Comparison of ENCODE assay signal across 9 cellular contexts in the genomic region with DNA sequence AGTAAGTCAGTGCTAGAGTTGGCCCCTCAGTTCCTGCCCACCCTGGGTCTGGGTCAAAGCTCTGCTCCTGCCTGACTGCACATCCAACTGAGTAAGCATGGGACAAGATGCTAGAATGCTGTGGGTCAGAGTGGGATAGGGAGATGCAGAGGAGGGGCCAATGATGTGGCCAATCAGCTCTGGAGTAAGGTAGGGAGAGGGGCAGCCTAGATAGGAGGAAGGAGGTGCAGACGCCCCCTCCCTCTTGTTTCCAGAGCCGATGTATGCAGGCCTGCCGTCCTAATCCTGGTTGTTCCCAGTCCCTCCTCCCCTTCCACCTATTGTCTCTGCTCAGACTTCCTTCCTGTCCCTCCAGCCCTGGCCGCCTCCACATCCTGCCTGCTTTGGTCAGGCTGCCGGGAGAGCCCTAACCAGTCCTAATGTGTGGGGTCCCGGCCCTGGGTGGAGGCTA. TPM values are rescaled to one million over a fixed set of nuclear protein-coding genes. Genes with fewer than 3 reads are reported as not detected.
A peak's percentile ranks its signal among the peaks of the same experiment; 100 is the strongest.
DNase-seq lines count a peak whose midpoint lies in the region; ATAC-seq, FAIRE-seq and TF ChIP-seq lines count a peak whose summit lies in the region.
"Had no signal": no experiment of that assay in that cellular context is flagged by ENCODE, and none has a peak within 500 bp of the region (broad histone marks: within the 10 kb centered on the region; RNA-seq: fewer than 3 reads in every experiment).

No MANE protein-coding gene starts in this region.

- H3K9ac ChIP-seq in keratinocyte (ENCODE audit: control insufficient read depth, extremely low read depth, insufficient read depth, low read length) (peak overlapping the region; percentile 66), MM.1S (ENCODE audit: low read length) (no peak overlapping the region)

- dilution Hi-C loops in keratinocyte (cut with MboI; ENCODE audit: extremely low pct_ligation_motif_present, low sequenced_read_pairs): no loop called here

- peak overlapping the region; percentile 72 for H3K4me2 ChIP-seq in keratinocyte (ENCODE audit: control insufficient read depth, extremely low read depth, insufficient read depth, low read depth, low read length)
- H3K4me2 ChIP-seq in MM.1S (ENCODE audit: low read depth, low read length): no peak overlapping the region

- ATAC-seq in upper lobe of left lung (ENCODE audit: low FRiP score in 2 of 2): peak; percentile 5 to 61

- H3K27ac ChIP-seq in brain microvascular endothelial cell (peak overlapping the region; percentile 87), keratinocyte (ENCODE audit: control insufficient read depth, insufficient read depth, low read length) (peak overlapping the region; percentile 51), upper lobe of left lung (peak overlapping the region; percentile 77 to 94 (median 89)), MM.1S (ENCODE audit: low read length) (no peak overlapping the region)

- DNase-seq in NCI-H2227 (lab: John Stamatoyannopoulos, UW; ENCODE audit: unreplicated experiment): peak; percentile 22
- DNase-seq in NCI-H2227 treated with DMSO at 0.1 percent for 48 hours (lab: John Stamatoyannopoulos, UW): no peak
- peak; percentile 34 for DNase-seq in brain microvascular endothelial cell
- no peak for DNase-seq in keratinocyte (ENCODE audit: low read depth, low spot score)
- peak in 1 of 2 donors; percentile 48 for DNase-seq in upper lobe of left lung
- DNase-seq in MM.1S: no peak
- no peak for DNase-seq in GM10266 (ENCODE audit: extremely low spot score)
- no peak for DNase-seq in NCI-H1105 treated with DMSO at 0.1 percent for 48 hours (lab: John Stamatoyannopoulos, UW)

- peak; percentile 60 for FAIRE-seq in keratinocyte (lab: Jason Lieb, UNC)
- FAIRE-seq: A204.1 had no signal

- H3K79me2 ChIP-seq in keratinocyte (ENCODE audit: control insufficient read depth, insufficient read depth, low read length): no peaks in the 10 kb centered on the region
- H3K79me2 ChIP-seq in MM.1S (ENCODE audit: low read length): no peaks in the 10 kb centered on the region

- peak in 1 of 4 donors; percentile 18 for TF ChIP-seq POLR2A in upper lobe of left lung (IDR thresholded peaks at IDR 0.05)

- peak overlapping the region; percentile 32 for H2AFZ ChIP-seq in keratinocyte (ENCODE audit: control insufficient read depth, low read length)
- no peak overlapping the region for H2AFZ ChIP-seq in MM.1S (ENCODE audit: low read length)

- no peaks in the 10 kb centered on the region for H3F3A ChIP-seq in MM.1S (ENCODE audit: insufficient read depth, low read length)

- no peaks in the 10 kb centered on the region for H4K20me1 ChIP-seq in keratinocyte (ENCODE audit: control insufficient read depth, extremely low read depth, insufficient read depth, low read length)
- H4K20me1 ChIP-seq in MM.1S (ENCODE audit: insufficient read depth, low read length): no peaks in the 10 kb centered on the region

- no peaks in the 10 kb centered on the region for H3K9me1 ChIP-seq in keratinocyte (ENCODE audit: control insufficient read depth, extremely low read depth, insufficient read depth, low read length)

- no peaks in the 10 kb centered on the region for H3K27me3 ChIP-seq in brain microvascular endothelial cell (replicated peaks)
- H3K27me3 ChIP-seq in keratinocyte (ENCODE audit: control insufficient read depth, extremely low read depth, insufficient read depth, low read length): no peaks in the 10 kb centered on the region
- H3K27me3 ChIP-seq in upper lobe of left lung: no peaks in the 10 kb centered on the region
- H3K27me3 ChIP-seq in MM.1S (replicated peaks; ENCODE audit: insufficient read depth, low read length): peaks cover 13% of the 10 kb centered on the region; the same call in 1 of the 2 replicates

- H3K9me2 ChIP-seq in MM.1S (replicated peaks; ENCODE audit: insufficient read depth, low read length): no peaks in the 10 kb centered on the region

- WGBS in upper lobe of left lung, 2 donors: 32 to 42% methylated on average over 4 to 6 of the region's 6 CpGs

- peak in 2 of 4 donors; percentile 38 to 56 for TF ChIP-seq EP300 in upper lobe of left lung (IDR thresholded peaks at IDR 0.05)

- H3K9me3 ChIP-seq in keratinocyte (ENCODE audit: control insufficient read depth, low read depth, low read length) (no peaks in the 10 kb centered on the region), upper lobe of left lung (no peaks in the 10 kb centered on the region), MM.1S (replicated peaks; ENCODE audit: insufficient read depth, low read length) (no peaks in the 10 kb centered on the region)

- in situ Hi-C loops in brain microvascular endothelial cell (cut with HindIII; ENCODE audit: low pct_ligation_motif_present, low sequenced_read_pairs): no loop called here

- peak overlapping the region; percentile 54 for H3K4me3 ChIP-seq in brain microvascular endothelial cell (ENCODE audit: low read depth, low read length)
- H3K4me3 ChIP-seq in keratinocyte (ENCODE audit: control insufficient read depth in 2 of 3, extremely low read depth in 1 of 3, insufficient read depth in 2 of 3, low read depth in 1 of 3, low read length in 3 of 3): peak overlapping the region in 1 of 3 experiments; percentile 33
- H3K4me3 ChIP-seq in upper lobe of left lung: peak overlapping the region; percentile 11 to 78 (median 59)
- H3K4me3 ChIP-seq in MM.1S (ENCODE audit: low read length): no peak overlapping the region

- H3K36me3 ChIP-seq in brain microvascular endothelial cell (replicated peaks) (peaks cover 3% of the 10 kb centered on the region), keratinocyte (ENCODE audit: control insufficient read depth in 2 of 2, extremely low read depth in 1 of 2, insufficient read depth in 2 of 2, low read length in 2 of 2) (no peaks in the 10 kb centered on the region), upper lobe of left lung (peaks cover 0 to 16% (median 0%) of the 10 kb centered on the region in 4 donors), MM.1S (replicated peaks; ENCODE audit: insufficient read depth, low read length) (no peaks in the 10 kb centered on the region)

- peaks cover 19% of the 10 kb centered on the region for H3K4me1 ChIP-seq in keratinocyte (ENCODE audit: control insufficient read depth, extremely low read depth, insufficient read depth, low read length)
- H3K4me1 ChIP-seq in upper lobe of left lung: peaks cover 22 to 49% (median 42%) of the 10 kb centered on the region in 4 donors
- no peaks in the 10 kb centered on the region for H3K4me1 ChIP-seq in MM.1S (ENCODE audit: low read length)

- no peak for TF ChIP-seq CTCF in brain microvascular endothelial cell (IDR thresholded peaks at IDR 0.05; ENCODE audit: low read depth, low read length, missing control alignments)
- TF ChIP-seq CTCF in keratinocyte (optimal IDR thresholded peaks at IDR 0.05 in 1 of 3, IDR thresholded peaks at IDR 0.05 in 1 of 3, conservative IDR thresholded peaks at IDR 0.05 in 1 of 3; ENCODE audit: extremely low read depth in 1 of 3, insufficient read depth in 2 of 3, low read length in 3 of 3): no peak
- TF ChIP-seq CTCF in upper lobe of left lung (IDR thresholded peaks at IDR 0.05): no peak
- no peak for TF ChIP-seq CTCF in MM.1S (IDR thresholded peaks at IDR 0.05; ENCODE audit: low read length)
- no peak for TF ChIP-seq CTCF in GM10266 (IDR thresholded peaks at IDR 0.05; ENCODE audit: control insufficient read depth, insufficient read depth, low read depth, missing control alignments)

RNA-seq across cellular contexts. Expression of a gene that starts 1.3 kb away (rescaled TPM):
- polyA plus RNA-seq in keratinocyte: 1.3 to 2.4 TPM (median 1.3 TPM) in 3 replicates
- 0.52 TPM for polyA plus RNA-seq in keratinocyte (2011; ENCODE audit: low read depth)
- 1.3 and 1.5 TPM in 2 replicates for polyA plus RNA-seq in keratinocyte (2011; cell fraction: cytosol; rRNA removed)
- 5.5 and 6.3 TPM in 2 replicates for polyA plus RNA-seq in keratinocyte (2011; cell fraction: nucleus; rRNA removed)
- 1.2 and 3.9 TPM in 2 replicates for polyA plus RNA-seq in keratinocyte (2012; ENCODE audit: low replicate concordance)
- polyA minus RNA-seq in keratinocyte: 2.4 to 7.6 TPM (median 2.5 TPM) in 3 replicates
- 4.6 TPM for polyA minus RNA-seq in keratinocyte (2011; cell fraction: cytosol; rRNA and poly(A)+ RNA removed)
- 2.7 and 3.3 TPM in 2 replicates for polyA minus RNA-seq in keratinocyte (2011; cell fraction: nucleus; rRNA and poly(A)+ RNA removed)
- 10 to 100 TPM; 10.1 to 43.0 (median 27.7) TPM for total RNA-seq in upper lobe of left lung

RNA-seq across cellular contexts. Expression of a gene that starts 29.6 kb away (rescaled TPM):
- 9.7 to 17.1 TPM (median 13.5 TPM) in 3 replicates for polyA plus RNA-seq in keratinocyte
- 44.0 TPM for polyA plus RNA-seq in keratinocyte (2011; ENCODE audit: low read depth)
- 3.7 and 6.5 TPM in 2 replicates for polyA plus RNA-seq in keratinocyte (2011; cell fraction: cytosol; rRNA removed)
- polyA plus RNA-seq in keratinocyte (2011; cell fraction: nucleus; rRNA removed): 66.6 and 68.3 TPM in 2 replicates
- 8.1 and 44.0 TPM in 2 replicates for polyA plus RNA-seq in keratinocyte (2012; ENCODE audit: low replicate concordance)
- 8.9 to 10.0 TPM (median 9.6 TPM) in 3 replicates for polyA minus RNA-seq in keratinocyte
- 8.6 TPM for polyA minus RNA-seq in keratinocyte (2011; cell fraction: cytosol; rRNA and poly(A)+ RNA removed)
- 14.1 and 23.7 TPM in 2 replicates for polyA minus RNA-seq in keratinocyte (2011; cell fraction: nucleus; rRNA and poly(A)+ RNA removed)
- total RNA-seq in upper lobe of left lung: 100 to 1,000 TPM in 1 of 6 donors, 10 to 100 TPM in 5; 10.2 to 106 (median 32.7) TPM

RNA-seq across cellular contexts. Expression of a gene that starts 44.0 kb away (rescaled TPM):
- polyA plus RNA-seq in keratinocyte: 8.9 to 11.1 TPM (median 10.2 TPM) in 3 replicates
- 3.4 TPM for polyA plus RNA-seq in keratinocyte (2011; ENCODE audit: low read depth)
- polyA plus RNA-seq in keratinocyte (2011; cell fraction: cytosol; rRNA removed): 5.1 and 8.9 TPM in 2 replicates
- 19.4 and 22.7 TPM in 2 replicates for polyA plus RNA-seq in keratinocyte (2011; cell fraction: nucleus; rRNA removed)
- 4.5 and 8.1 TPM in 2 replicates for polyA plus RNA-seq in keratinocyte (2012; ENCODE audit: low replicate concordance)
- 4.7 to 16.0 TPM (median 5.3 TPM) in 3 replicates for polyA minus RNA-seq in keratinocyte
- 9.2 TPM for polyA minus RNA-seq in keratinocyte (2011; cell fraction: cytosol; rRNA and poly(A)+ RNA removed)
- polyA minus RNA-seq in keratinocyte (2011; cell fraction: nucleus; rRNA and poly(A)+ RNA removed): 7.0 and 7.4 TPM in 2 replicates
- total RNA-seq in upper lobe of left lung: 1 to 10 TPM; 2.6 to 9.4 (median 6.5) TPM

RNA-seq across cellular contexts. Expression of a gene that starts 44.1 kb away (rescaled TPM):
- 93.6 to 97.4 TPM (median 96.0 TPM) in 3 replicates for polyA plus RNA-seq in keratinocyte
- polyA plus RNA-seq in keratinocyte (2011; ENCODE audit: low read depth): 55.2 TPM
- polyA plus RNA-seq in keratinocyte (2011; cell fraction: cytosol; rRNA removed): 86.5 and 89.9 TPM in 2 replicates
- 136 and 143 TPM in 2 replicates for polyA plus RNA-seq in keratinocyte (2011; cell fraction: nucleus; rRNA removed)
- polyA plus RNA-seq in keratinocyte (2012; ENCODE audit: low replicate concordance): 54.2 and 57.6 TPM in 2 replicates
- 86.2 to 94.1 TPM (median 89.9 TPM) in 3 replicates for polyA minus RNA-seq in keratinocyte
- polyA minus RNA-seq in keratinocyte (2011; cell fraction: cytosol; rRNA and poly(A)+ RNA removed): 50.8 TPM
- polyA minus RNA-seq in keratinocyte (2011; cell fraction: nucleus; rRNA and poly(A)+ RNA removed): 24.4 and 41.6 TPM in 2 replicates
- total RNA-seq in upper lobe of left lung: 10 to 100 TPM; 37.2 to 76.5 (median 47.6) TPM

Comparison
In these comparisons a context has a peak if more than half of its experiments do, and no peak if none do; other contexts are left out.
1. DNase-seq: peak in NCI-H2227 (single experiment) and brain microvascular endothelial cell (single experiment); none in NCI-H2227 treated with DMSO at 0.1 percent for 48 hours (single experiment), keratinocyte (single experiment), MM.1S (single experiment), GM10266 (single experiment) and NCI-H1105 treated with DMSO at 0.1 percent for 48 hours (single experiment).